8 cellular contexts compared by ENCODE assay signal in the genomic region with DNA sequence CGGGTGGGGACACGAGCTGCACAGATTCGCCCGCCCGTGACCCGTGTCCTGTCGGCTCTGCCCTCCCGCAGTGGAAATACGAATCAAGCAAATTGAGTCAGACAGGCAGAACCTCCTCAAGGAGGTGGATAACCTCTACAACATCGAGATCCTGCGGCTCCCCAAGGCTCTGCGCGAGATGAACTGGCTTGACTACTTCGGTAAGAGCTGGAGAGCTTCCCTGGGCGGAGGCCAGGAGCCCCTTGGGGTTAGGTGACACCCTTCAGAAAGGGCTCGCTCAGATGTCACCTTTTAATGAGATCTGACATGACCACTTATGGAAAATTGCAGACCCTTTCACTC. TPM values are rescaled to one million over a fixed set of nuclear protein-coding genes. Genes with fewer than 3 reads are reported as not detected.
DNase-seq lines count a peak whose midpoint lies in the region; ATAC-seq and TF ChIP-seq lines count a peak whose summit lies in the region.

No MANE protein-coding gene starts in this region.

- H3K4me1 ChIP-seq in CD8-positive, alpha-beta T cell (ENCODE audit: insufficient read depth, low read length) = peaks cover 28% of the 10 kb centered on the region
- H3K4me1 ChIP-seq in ectodermal cell (ENCODE audit: control insufficient read depth, insufficient read depth, low read length) (peaks cover 14% of the 10 kb centered on the region), neural progenitor cell (peaks cover 20% of the 10 kb centered on the region)

- WGBS in ectodermal cell, 2 experiments = 4 to 6% methylated on average over 16 of the region's 16 CpGs

- no peaks in the 10 kb centered on the region for H3K36me3 ChIP-seq in CD8-positive, alpha-beta T cell (ENCODE audit: insufficient read depth, low read length)
- peaks cover 57% of the 10 kb centered on the region for H3K36me3 ChIP-seq in MG63
- peaks cover 35% of the 10 kb centered on the region for H3K36me3 ChIP-seq in ectodermal cell (ENCODE audit: control insufficient read depth, insufficient read depth, low read length)
- peaks cover 11% of the 10 kb centered on the region for H3K36me3 ChIP-seq in neural progenitor cell

- no peaks in the 10 kb centered on the region for H3K9me3 Mint-ChIP-seq in CD8-positive, alpha-beta T cell
- no peaks in the 10 kb centered on the region for H3K9me3 Mint-ChIP-seq in neural progenitor cell

- peak overlapping the region; percentile 88 for H3K4me3 Mint-ChIP-seq in CD8-positive, alpha-beta T cell
- peak overlapping the region; percentile 98 for H3K4me3 Mint-ChIP-seq in neural progenitor cell

- no peak for ATAC-seq in CD8-positive, alpha-beta T cell
- ATAC-seq in HG03457 (IDR thresholded peaks at IDR 0.05; ENCODE audit: unreplicated experiment) (no peak), HG02970 (IDR thresholded peaks at IDR 0.05; ENCODE audit: low FRiP score, unreplicated experiment) (no peak), HG03045 (IDR thresholded peaks at IDR 0.05; ENCODE audit: unreplicated experiment) (no peak), sciatic nerve (no peak)

- H3K9me3 ChIP-seq in CD8-positive, alpha-beta T cell (ENCODE audit: low read length) = no peaks in the 10 kb centered on the region
- H3K9me3 ChIP-seq in MG63 = no peaks in the 10 kb centered on the region
- no peaks in the 10 kb centered on the region for H3K9me3 ChIP-seq in ectodermal cell (ENCODE audit: control insufficient read depth, low read length)
- no peaks in the 10 kb centered on the region for H3K9me3 ChIP-seq in neural progenitor cell (ENCODE audit: low read depth)

- no peaks in the 10 kb centered on the region for H3K27me3 Mint-ChIP-seq in CD8-positive, alpha-beta T cell (ENCODE audit: low read depth)
- peaks cover 6% of the 10 kb centered on the region for H3K27me3 Mint-ChIP-seq in neural progenitor cell (ENCODE audit: insufficient read depth, low read depth)

- CTCF ChIA-PET in CD8-positive, alpha-beta T cell (lab: Charles Lee) = interaction anchor here (1.3 to 2.8 kb wide), 3 partner anchors 10 to 167 kb away, joined by 3 to 11 read pairs (median 8); a partner anchor contains a TSS

- peaks cover 15% of the 10 kb centered on the region for H3K36me3 Mint-ChIP-seq in CD8-positive, alpha-beta T cell
- peaks cover 9% of the 10 kb centered on the region for H3K36me3 Mint-ChIP-seq in neural progenitor cell

- no peaks in the 10 kb centered on the region for H3F3A ChIP-seq in neural progenitor cell (ENCODE audit: low read depth)

- peaks cover 49% of the 10 kb centered on the region for H3K79me2 ChIP-seq in neural progenitor cell (ENCODE audit: low read depth)

- H3K27ac ChIP-seq in CD8-positive, alpha-beta T cell (ENCODE audit: low read depth, low read length) = no peak overlapping the region
- H3K27ac ChIP-seq in ectodermal cell (ENCODE audit: insufficient read depth, low read depth, low read length, poor library complexity, severe bottlenecking) (no peak overlapping the region), neural progenitor cell (no peak overlapping the region)

- peak overlapping the region; percentile 91 for H3K4me2 ChIP-seq in neural progenitor cell

- DNase-seq in CD8-positive, alpha-beta T cell = peak in 1 of 7 experiments; percentile 4
- peak; percentile 21 for DNase-seq in MG63
- DNase-seq in neural progenitor cell (ENCODE audit: low spot score) = no peak
- no peak for DNase-seq in sciatic nerve (ENCODE audit: low spot score)

- no peaks in the 10 kb centered on the region for H4K20me1 ChIP-seq in neural progenitor cell (ENCODE audit: low read depth)

- peaks cover 38% of the 10 kb centered on the region for H3K4me1 Mint-ChIP-seq in CD8-positive, alpha-beta T cell (ENCODE audit: low read depth)
- peaks cover 33% of the 10 kb centered on the region for H3K4me1 Mint-ChIP-seq in neural progenitor cell

- H3K9ac ChIP-seq in neural progenitor cell = peak overlapping the region; percentile 63

- intact Hi-C loops in CD8-positive, alpha-beta T cell (cut with DNase I, micrococcal nuclease) = loop anchor here (1.0 to 10.0 kb wide), 11 partner anchors 114 to 1608 kb away; a partner anchor contains a TSS
- intact Hi-C loops in sciatic nerve (cut with DNase I) = no loop called here

- no peaks in the 10 kb centered on the region for H3K27me3 ChIP-seq in CD8-positive, alpha-beta T cell (ENCODE audit: insufficient read depth, low read length)
- no peaks in the 10 kb centered on the region for H3K27me3 ChIP-seq in MG63
- H3K27me3 ChIP-seq in ectodermal cell (ENCODE audit: control insufficient read depth, insufficient read depth, low read length, poor library complexity, severe bottlenecking) = peaks cover 4% of the 10 kb centered on the region
- H3K27me3 ChIP-seq in neural progenitor cell = no peaks in the 10 kb centered on the region

- H3K27ac Mint-ChIP-seq in CD8-positive, alpha-beta T cell = peak overlapping the region; percentile 90
- H3K27ac Mint-ChIP-seq in neural progenitor cell = no peak overlapping the region

- POLR2A ChIA-PET in CD8-positive, alpha-beta T cell (lab: Charles Lee) = interaction anchor here (1.4 kb wide), 1 partner anchor 9 kb away, joined by 5 read pairs; no protein-coding TSS in a partner anchor

- H2AFZ ChIP-seq in neural progenitor cell (replicated peaks) = peak overlapping the region; percentile 82

- no peak for TF ChIP-seq CTCF in CD8-positive, alpha-beta T cell (IDR thresholded peaks at IDR 0.05)
- TF ChIP-seq CTCF in neural progenitor cell (IDR thresholded peaks at IDR 0.05) = no peak

- peak overlapping the region; percentile 90 for H3K4me3 ChIP-seq in CD8-positive, alpha-beta T cell (ENCODE audit: low read depth, low read length)
- peak overlapping the region; percentile 85 for H3K4me3 ChIP-seq in MG63
- peak overlapping the region; percentile 57 for H3K4me3 ChIP-seq in ectodermal cell (ENCODE audit: insufficient read depth, low read depth, low read length)
- peak overlapping the region; percentile 95 for H3K4me3 ChIP-seq in neural progenitor cell

RNA-seq across cellular contexts. Expression of a gene that starts 0.5 kb away (rescaled TPM):
- total RNA-seq in CD8-positive, alpha-beta T cell = under 1 TPM; 0.25 to 0.62 TPM
- total RNA-seq in MG63 (2014; rRNA removed; shearing (Covaris generic); ENCODE audit: low replicate concordance) = 6.3 and 14.2 TPM in 2 replicates
- polyA plus RNA-seq in ectodermal cell (2013, experiment 1 of 4) = 56.4 TPM
- polyA plus RNA-seq in ectodermal cell (2013, experiment 2 of 4) = 50.2 TPM
- polyA plus RNA-seq in ectodermal cell (2013, experiment 3 of 4) = 48.5 TPM
- polyA plus RNA-seq in ectodermal cell (2013, experiment 4 of 4) = 47.5 TPM
- total RNA-seq in neural progenitor cell (ENCODE audit: low replicate concordance) = 49.3 and 65.0 TPM in 2 replicates
- 0.85 TPM for total RNA-seq in sciatic nerve

RNA-seq across cellular contexts. Expression of a gene that starts 58.1 kb away (rescaled TPM):
- not detected for total RNA-seq in CD8-positive, alpha-beta T cell
- total RNA-seq in MG63 (2014; rRNA removed; shearing (Covaris generic); ENCODE audit: low replicate concordance) = not detected in 2 replicates
- 4.1 TPM for polyA plus RNA-seq in ectodermal cell (2013, experiment 1 of 4)
- 4.3 TPM for polyA plus RNA-seq in ectodermal cell (2013, experiment 2 of 4)
- polyA plus RNA-seq in ectodermal cell (2013, experiment 3 of 4) = 4.3 TPM
- 4.9 TPM for polyA plus RNA-seq in ectodermal cell (2013, experiment 4 of 4)
- total RNA-seq in neural progenitor cell (ENCODE audit: low replicate concordance) = 0.67 and 0.93 TPM in 2 replicates
- 0.13 TPM for total RNA-seq in sciatic nerve
